In genomic region chr15:53197426-53197839, GRCh38 we compare ENCODE assay signal across 8 cellular contexts.
DNase-seq lines count a peak whose midpoint lies in the region; ATAC-seq and TF ChIP-seq lines count a peak whose summit lies in the region.

No MANE protein-coding gene starts in this region.

- intact Hi-C loops in head of caudate nucleus (cut with DNase I) (loop anchor here (10.0 kb wide), 1 partner anchor 413 kb away; no protein-coding TSS in a partner anchor), psoas muscle (cut with DNase I) (loop anchor here (5.0 to 10.0 kb wide), 2 partner anchors 413 to 415 kb away; no protein-coding TSS in a partner anchor)

- H3K27me3 ChIP-seq in psoas muscle (ENCODE audit: insufficient read depth in 3 of 3, low read length in 2 of 3) = no peaks in the 10 kb centered on the region
- no peaks in the 10 kb centered on the region for H3K27me3 ChIP-seq in effector memory CD4-positive, alpha-beta T cell (replicated peaks; ENCODE audit: control insufficient read depth, insufficient read depth, low read length, poor library complexity, severe bottlenecking)

- peak; percentile 8 to 23 for DNase-seq in AML-193 (lab: John Stamatoyannopoulos, UW)
- DNase-seq in NCI-H526 (lab: John Stamatoyannopoulos, UW) = peak; percentile 25 to 83
- DNase-seq in activated T-cell treated with anti-CD3 and anti-CD28 coated beads, Interleukin-2, amount 50 U/mL, for 48 hours = peak; percentile 50 to 65
- DNase-seq in head of caudate nucleus = peak; percentile 29 to 87 (median 76)
- DNase-seq in psoas muscle = peak; percentile 41 to 73
- no peak for DNase-seq in effector memory CD4-positive, alpha-beta T cell

- H3K9me3 ChIP-seq in psoas muscle = no peaks in the 10 kb centered on the region
- H3K9me3 ChIP-seq in effector memory CD4-positive, alpha-beta T cell (ENCODE audit: control insufficient read depth, low read length) = no peaks in the 10 kb centered on the region

- H3K4me1 ChIP-seq in psoas muscle = peaks cover 3% of the 10 kb centered on the region
- H3K4me1 ChIP-seq in effector memory CD4-positive, alpha-beta T cell (ENCODE audit: control insufficient read depth, insufficient read depth, low read length, poor library complexity, severe bottlenecking) = no peaks in the 10 kb centered on the region

- peak; percentile 69 for ATAC-seq in GM18861 (IDR thresholded peaks at IDR 0.05; ENCODE audit: unreplicated experiment)
- ATAC-seq in HG03457 (IDR thresholded peaks at IDR 0.05; ENCODE audit: unreplicated experiment) = peak; percentile 63
- peak; percentile 72 to 92 (median 82) for ATAC-seq in psoas muscle

- H3K36me3 ChIP-seq in psoas muscle (ENCODE audit: insufficient read depth in 1 of 2, low read depth in 1 of 2) = no peaks in the 10 kb centered on the region
- no peaks in the 10 kb centered on the region for H3K36me3 ChIP-seq in effector memory CD4-positive, alpha-beta T cell (ENCODE audit: control insufficient read depth, insufficient read depth, low read length)

- WGBS in psoas muscle, 3 donors = 3 to 4% (median 3%) methylated on average over 23 of the region's 23 CpGs

- no peak overlapping the region for H3K27ac ChIP-seq in psoas muscle
- no peak overlapping the region for H3K27ac ChIP-seq in effector memory CD4-positive, alpha-beta T cell (ENCODE audit: insufficient read depth, low read length, poor library complexity, severe bottlenecking)

- peak overlapping the region; percentile 48 for H3K4me3 ChIP-seq in psoas muscle
- no peak overlapping the region for H3K4me3 ChIP-seq in effector memory CD4-positive, alpha-beta T cell (ENCODE audit: insufficient read depth, low read depth, low read length, poor library complexity, severe bottlenecking)

- peak; percentile 85 for TF ChIP-seq CTCF in psoas muscle (IDR thresholded peaks at IDR 0.05)

Comparison
In these comparisons a context has a peak if more than half of its experiments do, and no peak if none do; other contexts are left out.
1. DNase-seq: peak in AML-193 (2 of 2), NCI-H526 (2 of 2), activated T-cell treated with anti-CD3 and anti-CD28 coated beads, Interleukin-2, amount 50 U/mL, for 48 hours (2 of 2), head of caudate nucleus (42 of 42) and psoas muscle (2 of 2); none in effector memory CD4-positive, alpha-beta T cell (0 of 3).
2. Peak in every context shown above with its lines, with median percentiles within 50 percentile points of each other: ATAC-seq.